Comparison of ENCODE assay signal across 1 cellular context in the genomic region with DNA sequence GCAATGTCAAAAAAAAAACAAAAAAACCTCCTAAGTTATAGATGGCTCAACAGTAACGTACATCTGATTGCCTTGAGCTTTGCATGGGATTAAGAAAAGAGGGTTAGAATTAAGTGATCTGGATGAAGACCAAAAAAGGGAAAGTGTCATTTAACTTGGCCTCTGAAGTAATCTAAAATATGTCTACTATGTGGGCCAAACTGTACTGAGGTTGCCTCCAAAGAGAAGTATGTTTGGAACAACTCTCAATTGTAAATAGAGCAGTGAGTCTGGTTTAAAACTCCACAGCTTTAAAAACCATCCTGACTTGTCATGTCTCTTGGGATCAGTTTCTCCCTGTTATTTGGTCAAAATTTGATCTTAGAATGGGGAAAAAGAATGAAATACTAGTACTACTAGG.
TF ChIP-seq lines count a peak whose summit lies in the region.

No MANE protein-coding gene starts in this region.

TF ChIP-seq in K562, 482 proteins besides CTCF, POLR2A, EP300 and RAD21 (continues in another document):
- no peak for TF ChIP-seq TAF9B (IDR thresholded peaks at IDR 0.05; ENCODE audit: partially characterized antibody)
- no peak for TF ChIP-seq FOXP1 (CRISPR knock-in tag; IDR thresholded peaks at IDR 0.05)
- TF ChIP-seq ZBTB2 (IDR thresholded peaks at IDR 0.05): no peak
- TF ChIP-seq CCAR2 (IDR thresholded peaks at IDR 0.05; ENCODE audit: low read depth, low read length): no peak
- no peak for TF ChIP-seq ZBTB34 (CRISPR knock-in tag; IDR thresholded peaks at IDR 0.05)
- TF ChIP-seq, protein P1, sequence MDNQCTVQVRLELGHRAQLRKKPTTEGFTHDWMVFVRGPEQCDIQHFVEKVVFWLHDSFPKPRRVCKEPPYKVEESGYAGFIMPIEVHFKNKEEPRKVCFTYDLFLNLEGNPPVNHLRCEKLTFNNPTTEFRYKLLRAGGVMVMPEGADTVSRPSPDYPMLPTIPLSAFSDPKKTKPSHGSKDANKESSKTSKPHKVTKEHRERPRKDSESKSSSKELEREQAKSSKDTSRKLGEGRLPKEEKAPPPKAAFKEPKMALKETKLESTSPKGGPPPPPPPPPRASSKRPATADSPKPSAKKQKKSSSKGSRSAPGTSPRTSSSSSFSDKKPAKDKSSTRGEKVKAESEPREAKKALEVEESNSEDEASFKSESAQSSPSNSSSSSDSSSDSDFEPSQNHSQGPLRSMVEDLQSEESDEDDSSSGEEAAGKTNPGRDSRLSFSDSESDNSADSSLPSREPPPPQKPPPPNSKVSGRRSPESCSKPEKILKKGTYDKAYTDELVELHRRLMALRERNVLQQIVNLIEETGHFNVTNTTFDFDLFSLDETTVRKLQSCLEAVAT (IDR thresholded peaks at IDR 0.05): no peak
- no peak for TF ChIP-seq NKRF (IDR thresholded peaks at IDR 0.05; ENCODE audit: borderline replicate concordance)
- TF ChIP-seq, protein P2, sequence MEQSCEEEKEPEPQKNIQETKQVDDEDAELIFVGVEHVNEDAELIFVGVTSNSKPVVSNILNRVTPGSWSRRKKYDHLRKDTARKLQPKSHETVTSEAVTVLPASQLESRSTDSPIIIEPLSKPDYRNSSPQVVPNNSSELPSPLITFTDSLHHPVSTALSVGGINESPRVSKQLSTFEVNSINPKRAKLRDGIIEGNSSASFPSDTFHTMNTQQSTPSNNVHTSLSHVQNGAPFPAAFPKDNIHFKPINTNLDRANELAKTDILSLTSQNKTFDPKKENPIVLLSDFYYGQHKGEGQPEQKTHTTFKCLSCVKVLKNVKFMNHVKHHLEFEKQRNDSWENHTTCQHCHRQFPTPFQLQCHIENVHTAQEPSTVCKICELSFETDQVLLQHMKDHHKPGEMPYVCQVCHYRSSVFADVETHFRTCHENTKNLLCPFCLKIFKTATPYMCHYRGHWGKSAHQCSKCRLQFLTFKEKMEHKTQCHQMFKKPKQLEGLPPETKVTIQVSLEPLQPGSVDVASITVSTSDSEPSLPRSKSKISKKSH (CRISPR knock-in tag; IDR thresholded peaks at IDR 0.05): no peak
- no peak for TF ChIP-seq ZSCAN32 (CRISPR knock-in tag; IDR thresholded peaks at IDR 0.05)
- TF ChIP-seq, protein P3, sequence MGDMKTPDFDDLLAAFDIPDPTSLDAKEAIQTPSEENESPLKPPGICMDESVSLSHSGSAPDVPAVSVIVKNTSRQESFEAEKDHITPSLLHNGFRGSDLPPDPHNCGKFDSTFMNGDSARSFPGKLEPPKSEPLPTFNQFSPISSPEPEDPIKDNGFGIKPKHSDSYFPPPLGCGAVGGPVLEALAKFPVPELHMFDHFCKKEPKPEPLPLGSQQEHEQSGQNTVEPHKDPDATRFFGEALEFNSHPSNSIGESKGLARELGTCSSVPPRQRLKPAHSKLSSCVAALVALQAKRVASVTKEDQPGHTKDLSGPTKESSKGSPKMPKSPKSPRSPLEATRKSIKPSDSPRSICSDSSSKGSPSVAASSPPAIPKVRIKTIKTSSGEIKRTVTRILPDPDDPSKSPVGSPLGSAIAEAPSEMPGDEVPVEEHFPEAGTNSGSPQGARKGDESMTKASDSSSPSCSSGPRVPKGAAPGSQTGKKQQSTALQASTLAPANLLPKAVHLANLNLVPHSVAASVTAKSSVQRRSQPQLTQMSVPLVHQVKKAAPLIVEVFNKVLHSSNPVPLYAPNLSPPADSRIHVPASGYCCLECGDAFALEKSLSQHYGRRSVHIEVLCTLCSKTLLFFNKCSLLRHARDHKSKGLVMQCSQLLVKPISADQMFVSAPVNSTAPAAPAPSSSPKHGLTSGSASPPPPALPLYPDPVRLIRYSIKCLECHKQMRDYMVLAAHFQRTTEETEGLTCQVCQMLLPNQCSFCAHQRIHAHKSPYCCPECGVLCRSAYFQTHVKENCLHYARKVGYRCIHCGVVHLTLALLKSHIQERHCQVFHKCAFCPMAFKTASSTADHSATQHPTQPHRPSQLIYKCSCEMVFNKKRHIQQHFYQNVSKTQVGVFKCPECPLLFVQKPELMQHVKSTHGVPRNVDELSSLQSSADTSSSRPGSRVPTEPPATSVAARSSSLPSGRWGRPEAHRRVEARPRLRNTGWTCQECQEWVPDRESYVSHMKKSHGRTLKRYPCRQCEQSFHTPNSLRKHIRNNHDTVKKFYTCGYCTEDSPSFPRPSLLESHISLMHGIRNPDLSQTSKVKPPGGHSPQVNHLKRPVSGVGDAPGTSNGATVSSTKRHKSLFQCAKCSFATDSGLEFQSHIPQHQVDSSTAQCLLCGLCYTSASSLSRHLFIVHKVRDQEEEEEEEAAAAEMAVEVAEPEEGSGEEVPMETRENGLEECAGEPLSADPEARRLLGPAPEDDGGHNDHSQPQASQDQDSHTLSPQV (IDR thresholded peaks at IDR 0.05): no peak
- no peak for TF ChIP-seq THRB (CRISPR knock-in tag; conservative IDR thresholded peaks at IDR 0.05)
- TF ChIP-seq NUFIP1 (IDR thresholded peaks at IDR 0.05; ENCODE audit: partially characterized antibody): no peak
- TF ChIP-seq ZNF717 (CRISPR knock-in tag; IDR thresholded peaks at IDR 0.05): peak; percentile 38; the same call in 1 of the 2 replicates
- TF ChIP-seq USF2 (CRISPR knock-in tag; IDR thresholded peaks at IDR 0.05): no peak
- TF ChIP-seq, protein P4, sequence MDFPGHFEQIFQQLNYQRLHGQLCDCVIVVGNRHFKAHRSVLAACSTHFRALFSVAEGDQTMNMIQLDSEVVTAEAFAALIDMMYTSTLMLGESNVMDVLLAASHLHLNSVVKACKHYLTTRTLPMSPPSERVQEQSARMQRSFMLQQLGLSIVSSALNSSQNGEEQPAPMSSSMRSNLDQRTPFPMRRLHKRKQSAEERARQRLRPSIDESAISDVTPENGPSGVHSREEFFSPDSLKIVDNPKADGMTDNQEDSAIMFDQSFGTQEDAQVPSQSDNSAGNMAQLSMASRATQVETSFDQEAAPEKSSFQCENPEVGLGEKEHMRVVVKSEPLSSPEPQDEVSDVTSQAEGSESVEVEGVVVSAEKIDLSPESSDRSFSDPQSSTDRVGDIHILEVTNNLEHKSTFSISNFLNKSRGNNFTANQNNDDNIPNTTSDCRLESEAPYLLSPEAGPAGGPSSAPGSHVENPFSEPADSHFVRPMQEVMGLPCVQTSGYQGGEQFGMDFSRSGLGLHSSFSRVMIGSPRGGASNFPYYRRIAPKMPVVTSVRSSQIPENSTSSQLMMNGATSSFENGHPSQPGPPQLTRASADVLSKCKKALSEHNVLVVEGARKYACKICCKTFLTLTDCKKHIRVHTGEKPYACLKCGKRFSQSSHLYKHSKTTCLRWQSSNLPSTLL (IDR thresholded peaks at IDR 0.05): no peak
- TF ChIP-seq FOXJ3 (CRISPR knock-in tag; IDR thresholded peaks at IDR 0.05): no peak
- TF ChIP-seq SP2 (IDR thresholded peaks at IDR 0.05; ENCODE audit: extremely low read depth, low read depth, low read length, poor library complexity, severe bottlenecking): no peak
- TF ChIP-seq, protein P5, sequence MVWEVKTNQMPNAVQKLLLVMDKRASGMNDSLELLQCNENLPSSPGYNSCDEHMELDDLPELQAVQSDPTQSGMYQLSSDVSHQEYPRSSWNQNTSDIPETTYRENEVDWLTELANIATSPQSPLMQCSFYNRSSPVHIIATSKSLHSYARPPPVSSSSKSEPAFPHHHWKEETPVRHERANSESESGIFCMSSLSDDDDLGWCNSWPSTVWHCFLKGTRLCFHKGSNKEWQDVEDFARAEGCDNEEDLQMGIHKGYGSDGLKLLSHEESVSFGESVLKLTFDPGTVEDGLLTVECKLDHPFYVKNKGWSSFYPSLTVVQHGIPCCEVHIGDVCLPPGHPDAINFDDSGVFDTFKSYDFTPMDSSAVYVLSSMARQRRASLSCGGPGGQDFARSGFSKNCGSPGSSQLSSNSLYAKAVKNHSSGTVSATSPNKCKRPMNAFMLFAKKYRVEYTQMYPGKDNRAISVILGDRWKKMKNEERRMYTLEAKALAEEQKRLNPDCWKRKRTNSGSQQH (CRISPR knock-in tag; IDR thresholded peaks at IDR 0.05): no peak
- TF ChIP-seq, protein P6, sequence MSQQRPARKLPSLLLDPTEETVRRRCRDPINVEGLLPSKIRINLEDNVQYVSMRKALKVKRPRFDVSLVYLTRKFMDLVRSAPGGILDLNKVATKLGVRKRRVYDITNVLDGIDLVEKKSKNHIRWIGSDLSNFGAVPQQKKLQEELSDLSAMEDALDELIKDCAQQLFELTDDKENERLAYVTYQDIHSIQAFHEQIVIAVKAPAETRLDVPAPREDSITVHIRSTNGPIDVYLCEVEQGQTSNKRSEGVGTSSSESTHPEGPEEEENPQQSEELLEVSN (IDR thresholded peaks at IDR 0.05; ENCODE audit: borderline replicate concordance in 1 of 2, extremely low read depth in 1 of 2, insufficient read depth in 1 of 2, insufficient read length in 1 of 2, low read depth in 1 of 2, low read length in 1 of 2, poor library complexity in 1 of 2, severe bottlenecking in 1 of 2): no peak
- TF ChIP-seq, protein P7, sequence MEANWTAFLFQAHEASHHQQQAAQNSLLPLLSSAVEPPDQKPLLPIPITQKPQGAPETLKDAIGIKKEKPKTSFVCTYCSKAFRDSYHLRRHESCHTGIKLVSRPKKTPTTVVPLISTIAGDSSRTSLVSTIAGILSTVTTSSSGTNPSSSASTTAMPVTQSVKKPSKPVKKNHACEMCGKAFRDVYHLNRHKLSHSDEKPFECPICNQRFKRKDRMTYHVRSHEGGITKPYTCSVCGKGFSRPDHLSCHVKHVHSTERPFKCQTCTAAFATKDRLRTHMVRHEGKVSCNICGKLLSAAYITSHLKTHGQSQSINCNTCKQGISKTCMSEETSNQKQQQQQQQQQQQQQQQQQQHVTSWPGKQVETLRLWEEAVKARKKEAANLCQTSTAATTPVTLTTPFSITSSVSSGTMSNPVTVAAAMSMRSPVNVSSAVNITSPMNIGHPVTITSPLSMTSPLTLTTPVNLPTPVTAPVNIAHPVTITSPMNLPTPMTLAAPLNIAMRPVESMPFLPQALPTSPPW (CRISPR knock-in tag; IDR thresholded peaks at IDR 0.05): no peak
- no peak for TF ChIP-seq FIP1L1 (IDR thresholded peaks at IDR 0.05; ENCODE audit: low read depth, low read length, poor library complexity, severe bottlenecking)
- TF ChIP-seq, protein P8, sequence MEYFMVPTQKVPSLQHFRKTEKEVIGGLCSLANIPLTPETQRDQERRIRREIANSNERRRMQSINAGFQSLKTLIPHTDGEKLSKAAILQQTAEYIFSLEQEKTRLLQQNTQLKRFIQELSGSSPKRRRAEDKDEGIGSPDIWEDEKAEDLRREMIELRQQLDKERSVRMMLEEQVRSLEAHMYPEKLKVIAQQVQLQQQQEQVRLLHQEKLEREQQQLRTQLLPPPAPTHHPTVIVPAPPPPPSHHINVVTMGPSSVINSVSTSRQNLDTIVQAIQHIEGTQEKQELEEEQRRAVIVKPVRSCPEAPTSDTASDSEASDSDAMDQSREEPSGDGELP (CRISPR knock-in tag; IDR thresholded peaks at IDR 0.05; ENCODE audit: borderline replicate concordance): no peak
- TF ChIP-seq TBP (optimal IDR thresholded peaks at IDR 0.05; ENCODE audit: low read depth, low read length): peak; percentile 48
- TF ChIP-seq POLR2AphosphoS5 (IDR thresholded peaks at IDR 0.05; ENCODE audit: control insufficient read depth, insufficient read depth, low read depth, low read length): peak; percentile 66
- no peak for TF ChIP-seq MYNN (IDR thresholded peaks at IDR 0.05)
- no peak for TF ChIP-seq MYNN (CRISPR knock-in tag; IDR thresholded peaks at IDR 0.05)
- peak; percentile 90 for TF ChIP-seq PML (IDR thresholded peaks at IDR 0.05; ENCODE audit: low read length)
